Comparison of ENCODE assay signal across 22 cellular contexts in genomic region chr11:13687271-13687670, GRCh38. TPM values are rescaled to one million over a fixed set of nuclear protein-coding genes. Genes with fewer than 3 reads are reported as not detected.
A peak's percentile ranks its signal among the peaks of the same experiment; 100 is the strongest.
DNase-seq lines count a peak whose midpoint lies in the region; ATAC-seq and TF ChIP-seq lines count a peak whose summit lies in the region.
"Had no signal": no experiment of that assay in that cellular context is flagged by ENCODE, and none has a peak within 500 bp of the region (broad histone marks: within the 10 kb centered on the region; RNA-seq: fewer than 3 reads in every experiment).

No MANE protein-coding gene starts in this region.

- DNase-seq in Right ventricle myocardium superior (no peak), Right ventricle myocardium inferior (ENCODE audit: missing footprints) (no peak), amniotic epithelial cell (ENCODE audit: low read depth) (peak; percentile 28), fibroblast of pulmonary artery (ENCODE audit: low read depth) (peak; percentile 7), GM10266 (ENCODE audit: extremely low spot score) (no peak)
- no peak for DNase-seq in CD4-positive, alpha-beta memory T cell
- DNase-seq: C1 segment of cervical spinal cord; Calu3; CD8-positive, alpha-beta memory T cell; GDM1; H9; HFFc6; NCI-H1105 treated with DMSO at 0.1 percent for 48 hours; NCI-H2081; NCI-H2171; NCI-H345; NCI-H524 treated with DMSO at 0.1 percent for 48 hours had no signal

- ATAC-seq in Right ventricle myocardium superior (ENCODE audit: poor library complexity) (peak; percentile 56), Right ventricle myocardium inferior (no peak), HG03175 (IDR thresholded peaks at IDR 0.05; ENCODE audit: unreplicated experiment) (no peak)

- no peak overlapping the region for H3K27ac Mint-ChIP-seq in CD4-positive, alpha-beta memory T cell
- H3K27ac Mint-ChIP-seq: CD8-positive, alpha-beta memory T cell; H9; HFFc6 had no signal

- H3K9me3 Mint-ChIP-seq in CD4-positive, alpha-beta memory T cell: peaks cover 0 to 2% (median 0%) of the 10 kb centered on the region in 8 donors
- H3K9me3 Mint-ChIP-seq: HFFc6 had no signal

- H3K9me3 ChIP-seq in neutrophil: no peaks in the 10 kb centered on the region
- no peaks in the 10 kb centered on the region for H3K9me3 ChIP-seq in CD4-positive, alpha-beta memory T cell (ENCODE audit: control insufficient read depth in 1 of 2, low read length in 2 of 2)

- intact Hi-C loops in Right ventricle myocardium superior (cut with DNase I): no loop called here
- intact Hi-C loops in Right ventricle myocardium inferior (cut with DNase I): no loop called here
- intact Hi-C loops in CD4-positive, alpha-beta memory T cell (cut with micrococcal nuclease): no loop called here

- TF ChIP-seq CTCF in fibroblast of pulmonary artery (IDR thresholded peaks at IDR 0.05; ENCODE audit: low read length, missing control alignments) (no peak), neutrophil (IDR thresholded peaks at IDR 0.05) (no peak), GM10266 (IDR thresholded peaks at IDR 0.05; ENCODE audit: control insufficient read depth, insufficient read depth, low read depth, missing control alignments) (no peak)

- no peaks in the 10 kb centered on the region for H3K27me3 Mint-ChIP-seq in CD4-positive, alpha-beta memory T cell
- H3K27me3 Mint-ChIP-seq: CD8-positive, alpha-beta memory T cell had no signal

- no peaks in the 10 kb centered on the region for H3K36me3 ChIP-seq in neutrophil
- H3K36me3 ChIP-seq in CD4-positive, alpha-beta memory T cell (ENCODE audit: insufficient read depth, low read length): no peaks in the 10 kb centered on the region

- CTCF ChIA-PET in CD4-positive, alpha-beta memory T cell (lab: Charles Lee; ENCODE audit: partially characterized antibody): no interaction called here

- H3K4me3 ChIP-seq in fibroblast of pulmonary artery (replicated peaks; ENCODE audit: low read depth, low read length): no peak overlapping the region
- H3K4me3 ChIP-seq in neutrophil (ENCODE audit: low read depth in 1 of 2, low read length in 1 of 2): no peak overlapping the region
- H3K4me3 ChIP-seq in CD4-positive, alpha-beta memory T cell (ENCODE audit: low read length in 2 of 2): no peak overlapping the region

- peaks cover 14 to 34% of the 10 kb centered on the region in 2 experiments for H3K4me1 ChIP-seq in neutrophil (ENCODE audit: control insufficient read depth in 1 of 2, insufficient read depth in 1 of 2, low read depth in 1 of 2, low read length in 1 of 2)
- peaks cover 4% of the 10 kb centered on the region for H3K4me1 ChIP-seq in CD4-positive, alpha-beta memory T cell (ENCODE audit: insufficient read depth, low read length)

- peaks cover 11 to 25% (median 15%) of the 10 kb centered on the region in 4 donors for H3K4me1 Mint-ChIP-seq in CD4-positive, alpha-beta memory T cell

- POLR2A ChIA-PET in CD4-positive, alpha-beta memory T cell (lab: Charles Lee; ENCODE audit: partially characterized antibody): interaction anchor here (1.0 kb wide), 1 partner anchor 10 kb away, joined by 4 read pairs; no protein-coding TSS in a partner anchor

- H3K4me3 Mint-ChIP-seq in CD4-positive, alpha-beta memory T cell: no peak overlapping the region
- H3K4me3 Mint-ChIP-seq: CD8-positive, alpha-beta memory T cell; H9; HFFc6 had no signal

- H3K36me3 Mint-ChIP-seq in CD4-positive, alpha-beta memory T cell: peaks cover 2 to 30% of the 10 kb centered on the region in 2 donors

- peak overlapping the region; percentile 41 for H3K27ac ChIP-seq in neutrophil
- no peak overlapping the region for H3K27ac ChIP-seq in CD4-positive, alpha-beta memory T cell (ENCODE audit: low read depth, low read length)
- H3K27ac ChIP-seq: 22Rv1, HL-60, KMS-11 had no signal

- H3K27me3 ChIP-seq in neutrophil: no peaks in the 10 kb centered on the region
- H3K27me3 ChIP-seq in CD4-positive, alpha-beta memory T cell (ENCODE audit: insufficient read depth, low read length): no peaks in the 10 kb centered on the region

RNA-seq across cellular contexts. Expression of gene FAR1, which starts 18.8 kb away (rescaled TPM):
- 35.3 TPM for total RNA-seq in Right ventricle myocardium superior
- 35.4 TPM for total RNA-seq in Right ventricle myocardium inferior
- total RNA-seq in CD4-positive, alpha-beta memory T cell: 10 to 100 TPM; 34.5 to 39.7 TPM
- 1 to 10 TPM; 3.0 to 9.9 TPM for polyA plus RNA-seq in CD4-positive, alpha-beta memory T cell

Comparison
In these comparisons a context has a peak if more than half of its experiments do, and no peak if none do; other contexts are left out.
1. DNase-seq: peak in amniotic epithelial cell (single experiment) and fibroblast of pulmonary artery (single experiment); none in Right ventricle myocardium superior (single experiment), Right ventricle myocardium inferior (single experiment), CD4-positive, alpha-beta memory T cell (0 of 5) and GM10266 (single experiment).